Comparison of ENCODE assay signal across 19 cellular contexts in the genomic region with DNA sequence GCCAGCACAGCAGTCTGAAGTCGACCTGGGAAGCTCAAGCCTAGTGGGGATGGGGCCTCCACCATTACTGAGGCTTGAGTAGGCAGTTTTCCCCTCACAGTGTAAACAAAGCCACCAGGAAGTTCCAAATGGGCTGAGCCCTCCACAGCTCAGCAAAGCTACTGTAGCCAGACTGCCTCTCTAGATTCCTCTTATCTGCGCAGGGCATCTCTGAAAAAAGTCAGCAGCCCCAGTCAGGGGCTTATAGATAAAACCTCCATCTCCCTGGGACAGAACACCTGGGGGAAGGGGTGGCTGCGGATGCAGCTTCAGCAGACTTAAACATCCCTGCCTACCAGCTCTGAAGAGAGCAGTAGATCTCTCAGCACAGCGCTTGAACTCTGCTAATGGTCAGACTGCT.
DNase-seq lines count a peak whose midpoint lies in the region; ATAC-seq, FAIRE-seq and TF ChIP-seq lines count a peak whose summit lies in the region.
"Had no signal": no experiment of that assay in that cellular context is flagged by ENCODE, and none has a peak within 500 bp of the region (broad histone marks: within the 10 kb centered on the region; RNA-seq: fewer than 3 reads in every experiment).

No MANE protein-coding gene starts in this region.

- no peak overlapping the region for H3K18ac ChIP-seq in mesendoderm (ENCODE audit: low read length)

- no peak overlapping the region for H3K56ac ChIP-seq in mesendoderm (ENCODE audit: low read length)

- H3K4me3 ChIP-seq in PC-9, result no peak overlapping the region
- no peak overlapping the region for H3K4me3 ChIP-seq in K562
- H3K4me3 ChIP-seq in mesendoderm (ENCODE audit: low read length), result no peak overlapping the region
- H3K4me3 ChIP-seq: GM23338 had no signal

- H2BK120ac ChIP-seq in mesendoderm (ENCODE audit: low read depth, low read length), result no peak overlapping the region

- no peak overlapping the region for H3K23ac ChIP-seq in mesendoderm (ENCODE audit: low read length)

- no peak overlapping the region for H3K27ac ChIP-seq in PC-9
- no peak overlapping the region for H3K27ac ChIP-seq in K562 (ENCODE audit: extremely low read depth, low read depth, low read length)
- H3K27ac ChIP-seq in mesendoderm (ENCODE audit: low read depth, low read length), result no peak overlapping the region
- H3K27ac ChIP-seq: C4-2B had no signal

- H3F3A ChIP-seq in PC-9 (ENCODE audit: insufficient read depth, low read depth), result no peaks in the 10 kb centered on the region

- no peak for TF ChIP-seq RAD21 in K562 (CRISPR knock-in tag; conservative IDR thresholded peaks at IDR 0.05 in 1 of 2, IDR thresholded peaks at IDR 0.05 in 1 of 2)

- no TSS peak for BruUV-seq in PC-9 (replicated peaks; lab: Mats Ljungman, UMichigan)
- no TSS peak for BruUV-seq in K562 (replicated peaks; lab: Mats Ljungman, UMichigan)

- H3K4me1 ChIP-seq in PC-9 (replicated peaks; ENCODE audit: insufficient read depth) (0 out of 2 replicates have a peak, but pooled peaks cover 3% of the 10 kb centered on the region), K562 (replicated peaks in 1 of 2; ENCODE audit: control insufficient read depth in 2 of 2, insufficient read depth in 2 of 2, low read length in 2 of 2) (no peaks in the 10 kb centered on the region), mesendoderm (ENCODE audit: control insufficient read depth, low read depth, low read length) (no peaks in the 10 kb centered on the region)
- H3K4me1 ChIP-seq: Caco-2 had no signal

- no peaks in the 10 kb centered on the region for H4K20me1 ChIP-seq in PC-9 (ENCODE audit: insufficient read depth)
- H4K20me1 ChIP-seq in K562 (replicated peaks; ENCODE audit: control insufficient read depth, insufficient read depth, low read length), result no peaks in the 10 kb centered on the region

- peaks cover 9% of the 10 kb centered on the region; the same call in 1 of the 2 replicates for H3K9me2 ChIP-seq in PC-9 (ENCODE audit: insufficient read depth)

- CTCF ChIA-PET in PC-9 (lab: Charles Lee) (no interaction called here), K562 (lab: Yijun Ruan, JAX; ENCODE audit: low intra/inter-chr PET ratio) (no interaction called here)

- H2BK5ac ChIP-seq in mesendoderm (ENCODE audit: low read length), result no peak overlapping the region

- H2BK15ac ChIP-seq in mesendoderm (replicated peaks; ENCODE audit: low read depth), result no peak overlapping the region

- H3K9me3 ChIP-seq in PC-9 (ENCODE audit: insufficient read depth, low read depth) (peaks cover 5% of the 10 kb centered on the region), K562 (replicated peaks; ENCODE audit: control insufficient read depth, insufficient read depth, low read depth, low read length) (no peaks in the 10 kb centered on the region)
- H3K9me3 ChIP-seq: Caco-2 had no signal

- H3K4me2 ChIP-seq in PC-9, result peak overlapping the region; percentile 23; the same call in 1 of the 2 replicates
- no peak overlapping the region for H3K4me2 ChIP-seq in K562 (ENCODE audit: insufficient read depth, low read length)
- H3K4me2 ChIP-seq in mesendoderm (ENCODE audit: low read length), result no peak overlapping the region
- H3K4me2 ChIP-seq: GM23338 had no signal

- H4K8ac ChIP-seq in mesendoderm (ENCODE audit: low read depth, low read length), result no peak overlapping the region

- H3K9ac ChIP-seq in K562 (ENCODE audit: insufficient read depth in 1 of 2, low read depth in 2 of 2, low read length in 2 of 2) (no peak overlapping the region), mesendoderm (ENCODE audit: low read length) (no peak overlapping the region)

- no peak overlapping the region for H3K4ac ChIP-seq in mesendoderm (ENCODE audit: low read depth, low read length)

- WGBS in K562 (ENCODE audit: insufficient coverage, low coverage, missing lambda C conversion rate), result 0% methylated on average over 4 of the region's 4 CpGs
- WGBS in mesendoderm (ENCODE audit: extremely low coverage, insufficient coverage, low lambda C conversion rate), result no CpG with 5 or more reads among the region's 4 CpGs

- in situ Hi-C loops in K562 (cut with MboI), result no loop called here

- no peak for TF ChIP-seq POLR2A in K562 (conservative IDR thresholded peaks at IDR 0.05)

- H3K36me3 ChIP-seq in PC-9 (ENCODE audit: low read depth), result no peaks in the 10 kb centered on the region
- H3K36me3 ChIP-seq in K562 (ENCODE audit: control insufficient read depth, insufficient read depth, low read length), result no peaks in the 10 kb centered on the region
- no peaks in the 10 kb centered on the region for H3K36me3 ChIP-seq in mesendoderm (ENCODE audit: control insufficient read depth, insufficient read depth, low read length)

- no peaks in the 10 kb centered on the region for H3K79me2 ChIP-seq in PC-9 (ENCODE audit: low read depth)
- H3K79me2 ChIP-seq in K562 (ENCODE audit: control insufficient read depth, insufficient read depth, low read length), result no peaks in the 10 kb centered on the region
- no peaks in the 10 kb centered on the region for H3K79me2 ChIP-seq in mesendoderm (ENCODE audit: control insufficient read depth, insufficient read depth, low read length)

- H2AK5ac ChIP-seq in mesendoderm (ENCODE audit: low read length), result no peak overlapping the region

- H3K79me1 ChIP-seq in mesendoderm (ENCODE audit: low read length), result no peaks in the 10 kb centered on the region

- TF ChIP-seq EP300 in K562 (IDR thresholded peaks at IDR 0.05; ENCODE audit: low read length), result no peak

- FAIRE-seq in K562 (lab: Jason Lieb, UNC), result no peak
- FAIRE-seq: A204.1, D721Med, GM12892, GM18507, H54, HTR-8/SVneo had no signal

- ATAC-seq in K562 (peak; percentile 40; the same call in 2 of the 3 replicates), HG03108 (IDR thresholded peaks at IDR 0.05; ENCODE audit: unreplicated experiment) (no peak)
- ATAC-seq: GM23338 had no signal

- no peaks in the 10 kb centered on the region for H3K9me1 ChIP-seq in K562 (ENCODE audit: control insufficient read depth, insufficient read depth, low read length)

- POLR2A ChIA-PET in PC-9 (lab: Charles Lee; ENCODE audit: unreplicated experiment), result interaction anchor here (0.7 kb wide), 1 partner anchor 21 kb away, joined by 4 read pairs; no protein-coding TSS in a partner anchor
- POLR2A ChIA-PET in K562 (lab: Yijun Ruan, JAX), result interaction anchor here (0.7 to 1.3 kb wide), 2 partner anchors 43 to 51 kb away, joined by 3 to 6 read pairs; no protein-coding TSS in a partner anchor

- H2AFZ ChIP-seq in PC-9 (peak overlapping the region; percentile 67; the same call in 1 of the 2 replicates), K562 (ENCODE audit: low read depth, low read length) (no peak overlapping the region)
- H2AFZ ChIP-seq: GM23338 had no signal

- TF ChIP-seq CTCF in PC-9 (conservative IDR thresholded peaks at IDR 0.05), result no peak
- no peak for TF ChIP-seq CTCF in K562 (IDR thresholded peaks at IDR 0.05 in 2 of 3, conservative IDR thresholded peaks at IDR 0.05 in 1 of 3; ENCODE audit: insufficient read depth in 2 of 3, low read depth in 1 of 3, low read length in 3 of 3)

- intact Hi-C loops in PC-9 (cut with micrococcal nuclease; ENCODE audit: unreplicated experiment), result no loop called here
- intact Hi-C loops in K562 (cut with micrococcal nuclease), result no loop called here

- H4K5ac ChIP-seq in mesendoderm (ENCODE audit: low read length), result no peak overlapping the region

- DNase-seq in PC-9 (no peak), K562 (ENCODE audit: extremely low read depth in 1 of 4, low spot score in 3 of 4) (peak in 1 of 4 experiments; percentile 21), mesendoderm (peak; percentile 33), T1000 (lab: John Stamatoyannopoulos, UW) (no peak), NCI-H187 (lab: John Stamatoyannopoulos, UW) (no peak)
- DNase-seq: ACHN; Caco-2; CD4-positive, alpha-beta T cell; GDM1; HCEC 1CT had no signal

- H3K27me3 ChIP-seq in PC-9 (ENCODE audit: insufficient read depth, low read depth) (no peaks in the 10 kb centered on the region), K562 (ENCODE audit: control insufficient read depth in 2 of 2, insufficient read depth in 2 of 2, low read length in 2 of 2) (no peaks in the 10 kb centered on the region), mesendoderm (ENCODE audit: insufficient read depth, low read length, poor library complexity) (no peaks in the 10 kb centered on the region)

TF ChIP-seq in K562, 482 proteins besides CTCF, POLR2A, EP300 and RAD21 (continues in another document):
- TF ChIP-seq MTA2 (IDR thresholded peaks at IDR 0.05; ENCODE audit: low read depth), result no peak
- TF ChIP-seq ETS2 (tag; IDR thresholded peaks at IDR 0.05; ENCODE audit: borderline replicate concordance, poor library complexity, severe bottlenecking), result no peak
- TF ChIP-seq OTX1 (CRISPR knock-in tag; IDR thresholded peaks at IDR 0.05), result no peak
- no peak for TF ChIP-seq NR2C2 (CRISPR knock-in tag; IDR thresholded peaks at IDR 0.05)
- no peak for TF ChIP-seq NR2C2 (tag; IDR thresholded peaks at IDR 0.05)
- no peak for TF ChIP-seq MBD2 (IDR thresholded peaks at IDR 0.05; ENCODE audit: borderline replicate concordance, low read depth)
- TF ChIP-seq GABPA (tag; conservative IDR thresholded peaks at IDR 0.05; ENCODE audit: low read depth), result no peak
- no peak for TF ChIP-seq ZNF592 (IDR thresholded peaks at IDR 0.05)
